ENCODE assay signal across 9 cellular contexts in genomic region chr11:114075891-114076441, GRCh38. TPM values are rescaled to one million over a fixed set of nuclear protein-coding genes. Genes with fewer than 3 reads are reported as not detected.
A peak's percentile ranks its signal among the peaks of the same experiment; 100 is the strongest.
DNase-seq lines count a peak whose midpoint lies in the region; ATAC-seq, FAIRE-seq and TF ChIP-seq lines count a peak whose summit lies in the region.
"Had no signal": no experiment of that assay in that cellular context is flagged by ENCODE, and none has a peak within 500 bp of the region (broad histone marks: within the 10 kb centered on the region; RNA-seq: fewer than 3 reads in every experiment).

No MANE protein-coding gene starts in this region.

- H3K4me3 ChIP-seq in CD8-positive, alpha-beta T cell (ENCODE audit: low read depth, low read length), result no peak overlapping the region
- H3K4me3 ChIP-seq in sigmoid colon, result peak overlapping the region; percentile 1 to 22 (median 6)

- no peak for TF ChIP-seq EP300 in sigmoid colon (IDR thresholded peaks at IDR 0.05)

- peak overlapping the region; percentile 40 for H3K4me3 Mint-ChIP-seq in CD8-positive, alpha-beta T cell
- H3K4me3 Mint-ChIP-seq in activated T-cell treated with anti-CD3 and anti-CD28 coated beads, Interleukin-2, amount 50 U/mL, for 72 hours, result peak overlapping the region; percentile 11 to 48
- H3K4me3 Mint-ChIP-seq in glutamatergic neuron (ENCODE audit: unreplicated experiment), result no peak overlapping the region

- H3K27ac ChIP-seq in CD8-positive, alpha-beta T cell (ENCODE audit: low read depth, low read length), result no peak overlapping the region
- peak overlapping the region; percentile 16 to 80 (median 27) for H3K27ac ChIP-seq in sigmoid colon
- H3K27ac ChIP-seq: KMS-11 had no signal

- intact Hi-C loops in CD8-positive, alpha-beta T cell (cut with DNase I, micrococcal nuclease), result loop anchor here (2.0 to 5.0 kb wide), 4 partner anchors 15 to 106 kb away; no protein-coding TSS in a partner anchor
- intact Hi-C loops in sigmoid colon (cut with DNase I), result loop anchor here (5.0 kb wide), 1 partner anchor 41 kb away; no protein-coding TSS in a partner anchor

- FAIRE-seq in GM19239 (lab: Jason Lieb, UNC), result no peak

- POLR2A ChIA-PET in CD8-positive, alpha-beta T cell (lab: Charles Lee), result no interaction called here

- peak overlapping the region; percentile 38 for H3K27ac Mint-ChIP-seq in CD8-positive, alpha-beta T cell
- H3K27ac Mint-ChIP-seq in activated T-cell treated with anti-CD3 and anti-CD28 coated beads, Interleukin-2, amount 50 U/mL, for 72 hours, result no peak overlapping the region
- no peak overlapping the region for H3K27ac Mint-ChIP-seq in glutamatergic neuron (ENCODE audit: unreplicated experiment)

- peaks cover 76% of the 10 kb centered on the region for H3K4me1 Mint-ChIP-seq in CD8-positive, alpha-beta T cell (ENCODE audit: low read depth)
- peaks cover 73% of the 10 kb centered on the region for H3K4me1 Mint-ChIP-seq in activated T-cell treated with anti-CD3 and anti-CD28 coated beads, Interleukin-2, amount 50 U/mL, for 72 hours (ENCODE audit: low read depth)
- H3K4me1 Mint-ChIP-seq in glutamatergic neuron (ENCODE audit: low read depth, unreplicated experiment), result peaks cover 18% of the 10 kb centered on the region

- no peaks in the 10 kb centered on the region for H3K27me3 Mint-ChIP-seq in CD8-positive, alpha-beta T cell (ENCODE audit: low read depth)
- H3K27me3 Mint-ChIP-seq in activated T-cell treated with anti-CD3 and anti-CD28 coated beads, Interleukin-2, amount 50 U/mL, for 72 hours (ENCODE audit: low read depth), result peaks cover 9% of the 10 kb centered on the region
- H3K27me3 Mint-ChIP-seq in glutamatergic neuron (ENCODE audit: unreplicated experiment), result no peaks in the 10 kb centered on the region

- 55 to 68% methylated on average over 18 of the region's 18 CpGs for WGBS in sigmoid colon, 2 donors

- DNase-seq in CD8-positive, alpha-beta T cell, result peak in 4 of 7 experiments; percentile 31 to 60 (median 50)
- DNase-seq in Kasumi-1 (lab: John Stamatoyannopoulos, UW), result peak; percentile 8 to 43
- DNase-seq in activated T-cell treated with anti-CD3 and anti-CD28 coated beads, Interleukin-2, amount 50 U/mL, for 72 hours, result peak; percentile 31 to 33
- DNase-seq in glutamatergic neuron, result peak; percentile 67
- peak; percentile 77 for DNase-seq in sigmoid colon
- DNase-seq in NCI-H526 treated with DMSO at 0.1 percent for 48 hours (lab: John Stamatoyannopoulos, UW), result no peak
- no peak for DNase-seq in GM19239 (ENCODE audit: insufficient read length, low spot score)

- TF ChIP-seq POLR2A in sigmoid colon (IDR thresholded peaks at IDR 0.05), result no peak

- no peaks in the 10 kb centered on the region for H3K27me3 ChIP-seq in CD8-positive, alpha-beta T cell (ENCODE audit: insufficient read depth, low read length)
- H3K27me3 ChIP-seq in sigmoid colon, result no peaks in the 10 kb centered on the region

- H3K4me1 ChIP-seq in CD8-positive, alpha-beta T cell (ENCODE audit: insufficient read depth, low read length), result peaks cover 48% of the 10 kb centered on the region
- peaks cover 0 to 100% (median 100%) of the 10 kb centered on the region in 4 donors for H3K4me1 ChIP-seq in sigmoid colon

- no peaks in the 10 kb centered on the region for H3K36me3 ChIP-seq in CD8-positive, alpha-beta T cell (ENCODE audit: insufficient read depth, low read length)
- peaks cover 27 to 94% (median 33%) of the 10 kb centered on the region in 4 donors for H3K36me3 ChIP-seq in sigmoid colon

- H3K36me3 Mint-ChIP-seq in CD8-positive, alpha-beta T cell, result no peaks in the 10 kb centered on the region
- no peaks in the 10 kb centered on the region for H3K36me3 Mint-ChIP-seq in activated T-cell treated with anti-CD3 and anti-CD28 coated beads, Interleukin-2, amount 50 U/mL, for 72 hours (ENCODE audit: insufficient read depth in 2 of 2)
- H3K36me3 Mint-ChIP-seq in glutamatergic neuron (ENCODE audit: unreplicated experiment), result no peaks in the 10 kb centered on the region

- H3K9me3 Mint-ChIP-seq in CD8-positive, alpha-beta T cell, result no peaks in the 10 kb centered on the region
- H3K9me3 Mint-ChIP-seq in activated T-cell treated with anti-CD3 and anti-CD28 coated beads, Interleukin-2, amount 50 U/mL, for 72 hours, result no peaks in the 10 kb centered on the region
- H3K9me3 Mint-ChIP-seq in glutamatergic neuron (ENCODE audit: unreplicated experiment), result peaks cover 3% of the 10 kb centered on the region

- CTCF ChIA-PET in CD8-positive, alpha-beta T cell (lab: Charles Lee), result interaction anchor here (0.9 to 3.2 kb wide), 3 partner anchors 32 to 158 kb away, joined by 3 to 11 read pairs (median 3); no protein-coding TSS in a partner anchor

- peak; percentile 56 for TF ChIP-seq CTCF in CD8-positive, alpha-beta T cell (IDR thresholded peaks at IDR 0.05)
- TF ChIP-seq CTCF in glutamatergic neuron (IDR thresholded peaks at IDR 0.05; ENCODE audit: partially characterized antibody, unreplicated experiment), result peak; percentile 85
- peak; percentile 40 to 60 (median 56) for TF ChIP-seq CTCF in sigmoid colon (IDR thresholded peaks at IDR 0.05)

- peak; percentile 16 for ATAC-seq in CD8-positive, alpha-beta T cell
- ATAC-seq in activated T-cell treated with anti-CD3 and anti-CD28 coated beads, Interleukin-2, amount 50 U/mL, for 72 hours (replicated peaks in 1 of 2), result peak in 1 of 2 donors; percentile 30
- ATAC-seq in HG03039 (IDR thresholded peaks at IDR 0.05; ENCODE audit: unreplicated experiment), result no peak

- no peaks in the 10 kb centered on the region for H3K9me3 ChIP-seq in CD8-positive, alpha-beta T cell (ENCODE audit: low read length)
- no peaks in the 10 kb centered on the region for H3K9me3 ChIP-seq in sigmoid colon

RNA-seq across cellular contexts. Expression of gene ZBTB16, which starts 16.5 kb away (rescaled TPM):
- total RNA-seq in CD8-positive, alpha-beta T cell, result 10 to 100 TPM; 15.3 to 18.3 TPM
- total RNA-seq in activated T-cell treated with anti-CD3 and anti-CD28 coated beads, Interleukin-2, amount 50 U/mL, for 72 hours, result 1 to 10 TPM; 3.3 to 4.0 TPM
- 9.0 TPM for total RNA-seq in glutamatergic neuron (ENCODE audit: unreplicated experiment)
- total RNA-seq in sigmoid colon, result 100 to 1,000 TPM in 3 of 4 donors, 10 to 100 TPM in 1; 99.5 to 197 (median 129) TPM
- 10 to 100 TPM in 2 of 3 donors, 1 to 10 TPM in 1; 9.9 to 34.4 (median 11.4) TPM for polyA plus RNA-seq in sigmoid colon

Comparison
In these comparisons a context has a peak if more than half of its experiments do, and no peak if none do; other contexts are left out.
1. DNase-seq: peak in CD8-positive, alpha-beta T cell (4 of 7), Kasumi-1 (2 of 2), activated T-cell treated with anti-CD3 and anti-CD28 coated beads, Interleukin-2, amount 50 U/mL, for 72 hours (2 of 2), glutamatergic neuron (single experiment) and sigmoid colon (single experiment); none in NCI-H526 treated with DMSO at 0.1 percent for 48 hours (single experiment) and GM19239 (single experiment).
2. RNA of gene ZBTB16, which starts 16.5 kb away (total RNA-seq): 99.5 to 197 TPM in sigmoid colon; 15.3 to 18.3 TPM in CD8-positive, alpha-beta T cell, 9.0 TPM in glutamatergic neuron (single experiment) and 3.3 to 4.0 TPM in activated T-cell treated with anti-CD3 and anti-CD28 coated beads, Interleukin-2, amount 50 U/mL, for 72 hours; every median in the first group is over 4 times any median in the second.
3. Peak in every context shown above with its lines, with median percentiles within 50 percentile points of each other: CTCF ChIP-seq.